ENCODE assay signal across 13 cellular contexts in genomic region chr3:133949438-133949837, GRCh38. TPM values are rescaled to one million over a fixed set of nuclear protein-coding genes. Genes with fewer than 3 reads are reported as not detected.
DNase-seq lines count a peak whose midpoint lies in the region; ATAC-seq and TF ChIP-seq lines count a peak whose summit lies in the region.
"Had no signal": no experiment of that assay in that cellular context is flagged by ENCODE, and none has a peak within 500 bp of the region (broad histone marks: within the 10 kb centered on the region; RNA-seq: fewer than 3 reads in every experiment).

No MANE protein-coding gene starts in this region.

- no peak overlapping the region for H3K4me3 ChIP-seq in A673 (ENCODE audit: low read depth, low read length, poor library complexity, severe bottlenecking)
- no peak overlapping the region for H3K4me3 ChIP-seq in NT2/D1 (ENCODE audit: insufficient read length, low read depth)
- H3K4me3 ChIP-seq in right cardiac atrium (ENCODE audit: low read length): no peak overlapping the region
- H3K4me3 ChIP-seq: uterus had no signal

- H3K4me1 ChIP-seq in A673 (ENCODE audit: insufficient read depth, low read length, poor library complexity, severe bottlenecking) (no peaks in the 10 kb centered on the region), NT2/D1 (ENCODE audit: insufficient read depth, insufficient read length) (peaks cover 15% of the 10 kb centered on the region), right cardiac atrium (ENCODE audit: control insufficient read depth, insufficient read depth, low read length) (peaks cover 8% of the 10 kb centered on the region)
- H3K4me1 ChIP-seq: uterus had no signal

- ATAC-seq in right cardiac atrium (peak in 1 of 2 donors; percentile 4), left lobe of liver (no peak), GM18517 (IDR thresholded peaks at IDR 0.05; ENCODE audit: unreplicated experiment) (no peak)
- ATAC-seq: activated CD4-positive, CD25-positive, alpha-beta regulatory T cell treated with anti-CD3 and anti-CD28 coated beads, Interleukin-2, amount 50 U/mL, for 24 hours had no signal

- H3K27me3 Mint-ChIP-seq in type B pancreatic cell: no peaks in the 10 kb centered on the region
- H3K27me3 Mint-ChIP-seq: activated naive CD8-positive, alpha-beta T cell had no signal

- H3K27ac Mint-ChIP-seq in type B pancreatic cell: no peak overlapping the region
- H3K27ac Mint-ChIP-seq: activated naive CD8-positive, alpha-beta T cell had no signal

- no peak overlapping the region for H3K4me3 Mint-ChIP-seq in type B pancreatic cell
- H3K4me3 Mint-ChIP-seq: activated naive CD8-positive, alpha-beta T cell had no signal

- peaks cover 5% of the 10 kb centered on the region for H3K9me3 Mint-ChIP-seq in type B pancreatic cell

- BruUV-seq in A673 (replicated peaks; lab: Mats Ljungman, UMichigan): no TSS peak

- H3K36me3 Mint-ChIP-seq in type B pancreatic cell: no peaks in the 10 kb centered on the region
- H3K36me3 Mint-ChIP-seq: activated naive CD8-positive, alpha-beta T cell had no signal

- peaks cover 20% of the 10 kb centered on the region for H3K4me1 Mint-ChIP-seq in type B pancreatic cell (ENCODE audit: unreplicated experiment)

- no peaks in the 10 kb centered on the region for H3K36me3 ChIP-seq in A673 (ENCODE audit: insufficient read depth, low read length, poor library complexity, severe bottlenecking)
- no peaks in the 10 kb centered on the region for H3K36me3 ChIP-seq in NT2/D1 (ENCODE audit: insufficient read depth, insufficient read length, low read length)
- H3K36me3 ChIP-seq: uterus had no signal

- H3K9me3 ChIP-seq in A673 (ENCODE audit: low read depth, low read length, poor library complexity, severe bottlenecking): no peaks in the 10 kb centered on the region
- peaks cover 19% of the 10 kb centered on the region; the same call in 1 of the 2 replicates for H3K9me3 ChIP-seq in NT2/D1 (ENCODE audit: insufficient read depth, low read length)
- H3K9me3 ChIP-seq in right cardiac atrium (ENCODE audit: control insufficient read depth, low read length): no peaks in the 10 kb centered on the region
- H3K9me3 ChIP-seq: uterus had no signal

- DNase-seq in A673 (ENCODE audit: low spot score): peak; percentile 66
- DNase-seq in M059J (ENCODE audit: low read depth): peak; percentile 29
- DNase-seq in NT2/D1 (ENCODE audit: low read depth, low spot score): peak; percentile 87
- DNase-seq in right cardiac atrium: no peak
- DNase-seq in left lobe of liver (ENCODE audit: low spot score): no peak
- DNase-seq in type B pancreatic cell (ENCODE audit: extremely low spot score, unreplicated experiment): no peak
- DNase-seq in AML-193 (lab: John Stamatoyannopoulos, UW): no peak
- DNase-seq: NCI-H187, uterus had no signal

- H3K9ac ChIP-seq in NT2/D1 (ENCODE audit: insufficient read length, low read depth): no peak overlapping the region

- H3K27me3 ChIP-seq in A673 (replicated peaks; ENCODE audit: insufficient read depth, low read depth, low read length, poor library complexity) (no peaks in the 10 kb centered on the region), NT2/D1 (ENCODE audit: insufficient read depth, insufficient read length) (peaks cover 41% of the 10 kb centered on the region), right cardiac atrium (ENCODE audit: control insufficient read depth, insufficient read depth) (no peaks in the 10 kb centered on the region)
- H3K27me3 ChIP-seq: uterus had no signal

- CTCF ChIA-PET in A673 (lab: Charles Lee): interaction anchor here (0.8 kb wide), 1 partner anchor 264 kb away, joined by 3 read pairs; no protein-coding TSS in a partner anchor

- intact Hi-C loops in A673 (cut with micrococcal nuclease; ENCODE audit: unreplicated experiment) (no loop called here), right cardiac atrium (cut with DNase I) (no loop called here)

- POLR2A ChIA-PET in A673 (lab: Charles Lee; ENCODE audit: low non-redundant PET): no interaction called here

- H3K27ac ChIP-seq in A673 (ENCODE audit: low read depth, low read length, poor library complexity, severe bottlenecking): no peak overlapping the region
- H3K27ac ChIP-seq in right cardiac atrium (ENCODE audit: low read length): peak overlapping the region; percentile 55

- WGBS in right cardiac atrium: 30% methylated on average over 2 of the region's 2 CpGs

- TF ChIP-seq CTCF in A673 (conservative IDR thresholded peaks at IDR 0.05; ENCODE audit: low read depth, low read length): no peak
- TF ChIP-seq CTCF in type B pancreatic cell (conservative IDR thresholded peaks at IDR 0.05): no peak

RNA-seq across cellular contexts. Expression of gene RAB6B, which starts 53.8 kb away (rescaled TPM):
- total RNA-seq in A673 (2021) (0.86 and 0.87 TPM in 2 replicates), right cardiac atrium (10 to 100 TPM; 27.2 to 48.1 (median 36.1) TPM), left lobe of liver (0.35 TPM), type B pancreatic cell (ENCODE audit: low replicate concordance) (21.2 and 48.2 TPM in 2 replicates)
- total RNA-seq in M059J (2014; rRNA removed; shearing (Covaris generic)): 0.25 and 0.62 TPM in 2 replicates
- polyA plus RNA-seq in right cardiac atrium: 23.6 TPM
- total RNA-seq: OCI-LY7 had no signal

Comparison
In these comparisons a context has a peak if more than half of its experiments do, and no peak if none do; other contexts are left out.
1. DNase-seq: peak in A673 (single experiment), M059J (single experiment) and NT2/D1 (single experiment); none in right cardiac atrium (0 of 3), left lobe of liver (single experiment), type B pancreatic cell (single experiment) and AML-193 (0 of 2).
2. RNA of gene RAB6B, which starts 53.8 kb away (total RNA-seq): 27.2 to 48.1 TPM in right cardiac atrium and 21.2 to 48.2 TPM in type B pancreatic cell; 0.86 to 0.87 TPM in A673, 0.25 to 0.62 TPM in M059J and 0.35 TPM in left lobe of liver (single experiment); every median in the first group is over 10 times any median in the second.